In genomic region chr1:187474266-187474665, GRCh38 we compare ENCODE assay signal across 13 cellular contexts.
DNase-seq lines count a peak whose midpoint lies in the region; ATAC-seq and TF ChIP-seq lines count a peak whose summit lies in the region.
"Had no signal": no experiment of that assay in that cellular context is flagged by ENCODE, and none has a peak within 500 bp of the region (broad histone marks: within the 10 kb centered on the region; RNA-seq: fewer than 3 reads in every experiment).

No MANE protein-coding gene starts in this region.

- TF ChIP-seq POLR2A in thyroid gland (IDR thresholded peaks at IDR 0.05) (no peak), testis (IDR thresholded peaks at IDR 0.05) (no peak)

- peak; percentile 33 for DNase-seq in MCF 10A (ENCODE audit: unreplicated experiment)
- no peak for DNase-seq in mammary epithelial cell
- DNase-seq in RKO (ENCODE audit: low spot score), result peak; percentile 47
- peak; percentile 53 to 80 for DNase-seq in fibroblast of lung (ENCODE audit: low read depth in 2 of 2)
- no peak for DNase-seq in thyroid gland
- DNase-seq in testis, result no peak
- DNase-seq in CD14-positive monocyte (ENCODE audit: low spot score), result no peak
- DNase-seq: activated effector memory CD4-positive, alpha-beta T cell treated with Interleukin-2 at 50 U/mL for 16 hours; DMS53; effector CD8-positive, alpha-beta T cell; glutamatergic neuron; ovary had no signal

- CTCF ChIA-PET in MCF 10A (lab: Yijun Ruan, JAX) (interaction anchor here (0.9 kb wide), 1 partner anchor 29 kb away, joined by 3 read pairs; no protein-coding TSS in a partner anchor), mammary epithelial cell (lab: Charles Lee; ENCODE audit: low non-redundant PET) (no interaction called here)

- intact Hi-C loops in MCF 10A (cut with micrococcal nuclease), result loop anchor here (10.0 kb wide), 3 partner anchors 209 to 771 kb away; no protein-coding TSS in a partner anchor
- intact Hi-C loops in mammary epithelial cell (cut with micrococcal nuclease), result loop anchor here (5.0 kb wide), 1 partner anchor 207 kb away; no protein-coding TSS in a partner anchor
- intact Hi-C loops in thyroid gland (cut with DNase I), result no loop called here
- intact Hi-C loops in testis (cut with DNase I; ENCODE audit: low total_unique reads), result no loop called here
- intact Hi-C loops in CD14-positive monocyte (cut with micrococcal nuclease), result no loop called here

- no peak overlapping the region for H2AFZ ChIP-seq in mammary epithelial cell (ENCODE audit: low read depth, low read length)
- no peak overlapping the region for H2AFZ ChIP-seq in fibroblast of lung (ENCODE audit: low read length)

- H3K4me3 Mint-ChIP-seq in MCF 10A (ENCODE audit: unreplicated experiment) (no peak overlapping the region), CD14-positive monocyte (no peak overlapping the region)

- H3K9me3 ChIP-seq in mammary epithelial cell (replicated peaks; ENCODE audit: insufficient read depth, low read length), result no peaks in the 10 kb centered on the region
- no peaks in the 10 kb centered on the region for H3K9me3 ChIP-seq in fibroblast of lung (ENCODE audit: control insufficient read depth, insufficient read depth, low read depth, low read length)
- H3K9me3 ChIP-seq in thyroid gland, result no peaks in the 10 kb centered on the region
- H3K9me3 ChIP-seq in testis, result no peaks in the 10 kb centered on the region
- H3K9me3 ChIP-seq: ovary had no signal

- H3K27me3 ChIP-seq in mammary epithelial cell (ENCODE audit: insufficient read depth, low read length) (no peaks in the 10 kb centered on the region), fibroblast of lung (ENCODE audit: control insufficient read depth, insufficient read depth, low read length) (no peaks in the 10 kb centered on the region), thyroid gland (no peaks in the 10 kb centered on the region), testis (no peaks in the 10 kb centered on the region)
- H3K27me3 ChIP-seq: ovary had no signal

- H3K27ac ChIP-seq in mammary epithelial cell (ENCODE audit: insufficient read depth, low read depth, low read length), result no peak overlapping the region
- H3K27ac ChIP-seq in fibroblast of lung (ENCODE audit: insufficient read depth, low read length), result no peak overlapping the region
- H3K27ac ChIP-seq in thyroid gland, result no peak overlapping the region
- no peak overlapping the region for H3K27ac ChIP-seq in testis
- H3K27ac ChIP-seq: ovary had no signal

- BruUV-seq in MCF 10A (replicated peaks; lab: Mats Ljungman, UMichigan) (no TSS peak), mammary epithelial cell (replicated peaks; lab: Mats Ljungman, UMichigan) (no TSS peak)

- in situ Hi-C loops in mammary epithelial cell (cut with MboI; ENCODE audit: low sequenced_read_pairs in 2 of 2), result no loop called here

- no peaks in the 10 kb centered on the region for H3K27me3 Mint-ChIP-seq in MCF 10A (ENCODE audit: insufficient read depth, unreplicated experiment)
- H3K27me3 Mint-ChIP-seq in CD14-positive monocyte (ENCODE audit: low read depth in 3 of 3), result peaks cover 0 to 2% (median 0%) of the 10 kb centered on the region in 3 donors

- H3K36me3 ChIP-seq in mammary epithelial cell (ENCODE audit: insufficient read depth, low read length) (no peaks in the 10 kb centered on the region), fibroblast of lung (ENCODE audit: control insufficient read depth, insufficient read depth, low read length) (no peaks in the 10 kb centered on the region), thyroid gland (no peaks in the 10 kb centered on the region), testis (ENCODE audit: low read depth, missing control alignments) (no peaks in the 10 kb centered on the region)
- H3K36me3 ChIP-seq: ovary had no signal

- dilution Hi-C loops in mammary epithelial cell (cut with HindIII; ENCODE audit: low sequenced_read_pairs), result no loop called here

- no peak for TF ChIP-seq CTCF in MCF 10A (IDR thresholded peaks at IDR 0.05; ENCODE audit: unreplicated experiment)
- TF ChIP-seq CTCF in mammary epithelial cell (conservative IDR thresholded peaks at IDR 0.05 in 1 of 2, IDR thresholded peaks at IDR 0.05 in 1 of 2; ENCODE audit: extremely low read depth in 1 of 2, insufficient read depth in 1 of 2, low read depth in 1 of 2, low read length in 2 of 2), result no peak
- no peak for TF ChIP-seq CTCF in fibroblast of lung (conservative IDR thresholded peaks at IDR 0.05 in 1 of 2, IDR thresholded peaks at IDR 0.05 in 1 of 2; ENCODE audit: low read depth in 1 of 2, low read length in 2 of 2)
- TF ChIP-seq CTCF in thyroid gland (IDR thresholded peaks at IDR 0.05), result no peak
- TF ChIP-seq CTCF in testis (IDR thresholded peaks at IDR 0.05), result no peak
- TF ChIP-seq CTCF in CD14-positive monocyte (IDR thresholded peaks at IDR 0.05), result no peak

- H3K4me1 ChIP-seq in mammary epithelial cell (ENCODE audit: insufficient read depth, low read length) (no peaks in the 10 kb centered on the region), fibroblast of lung (ENCODE audit: control insufficient read depth, extremely low read depth, insufficient read depth, low read length) (no peaks in the 10 kb centered on the region), thyroid gland (no peaks in the 10 kb centered on the region), testis (no peaks in the 10 kb centered on the region)

- H3K4me1 Mint-ChIP-seq in MCF 10A (ENCODE audit: insufficient read depth, unreplicated experiment) (peaks cover 7% of the 10 kb centered on the region), CD14-positive monocyte (no peaks in the 10 kb centered on the region)

- H3K9ac ChIP-seq in mammary epithelial cell (ENCODE audit: insufficient read depth, low read length) (no peak overlapping the region), fibroblast of lung (ENCODE audit: insufficient read depth, low read length) (no peak overlapping the region)

- H4K20me1 ChIP-seq in mammary epithelial cell (ENCODE audit: insufficient read depth, low read length) (no peaks in the 10 kb centered on the region), fibroblast of lung (ENCODE audit: control insufficient read depth, extremely low read depth, insufficient read depth, low read length) (no peaks in the 10 kb centered on the region)

- H3K79me2 ChIP-seq in mammary epithelial cell (ENCODE audit: insufficient read depth, low read length) (no peaks in the 10 kb centered on the region), fibroblast of lung (ENCODE audit: control insufficient read depth, insufficient read depth, low read length) (no peaks in the 10 kb centered on the region)

- WGBS in mammary epithelial cell (ENCODE audit: low coverage, missing lambda C conversion rate), result 6% methylated on average over 3 of the region's 3 CpGs
- 58 to 66% methylated on average over 3 of the region's 3 CpGs for WGBS in thyroid gland, 2 donors
- WGBS in testis, 2 donors, result 54 to 61% methylated on average over 3 of the region's 3 CpGs

- POLR2A ChIA-PET in MCF 10A (lab: Yijun Ruan, JAX), result no interaction called here

- no peak overlapping the region for H3K4me2 ChIP-seq in mammary epithelial cell (ENCODE audit: insufficient read depth, low read depth, low read length)
- H3K4me2 ChIP-seq in fibroblast of lung (ENCODE audit: extremely low read depth, insufficient read depth, low read length), result no peak overlapping the region

- H3K27ac Mint-ChIP-seq in MCF 10A (ENCODE audit: low read depth, unreplicated experiment) (no peak overlapping the region), CD14-positive monocyte (peak overlapping the region in 1 of 7 donors; percentile 7)

- ATAC-seq in HG02798 (IDR thresholded peaks at IDR 0.05; ENCODE audit: poor library complexity, unreplicated experiment), result no peak

- no peaks in the 10 kb centered on the region for H3K36me3 Mint-ChIP-seq in MCF 10A (ENCODE audit: insufficient read depth, unreplicated experiment)
- H3K36me3 Mint-ChIP-seq in CD14-positive monocyte, result no peaks in the 10 kb centered on the region

- H3K4me3 ChIP-seq in mammary epithelial cell (replicated peaks in 1 of 3; ENCODE audit: insufficient read depth in 1 of 3, low read depth in 2 of 3, low read length in 3 of 3), result no peak overlapping the region
- no peak overlapping the region for H3K4me3 ChIP-seq in fibroblast of lung (replicated peaks in 1 of 4; ENCODE audit: control extremely low read depth in 1 of 4, insufficient read depth in 1 of 4, low read depth in 3 of 4, low read length in 4 of 4)
- no peak overlapping the region for H3K4me3 ChIP-seq in thyroid gland (replicated peaks in 1 of 3)
- H3K4me3 ChIP-seq in testis, result no peak overlapping the region
- H3K4me3 ChIP-seq: ovary had no signal

- H3K9me3 Mint-ChIP-seq in MCF 10A (ENCODE audit: unreplicated experiment) (no peaks in the 10 kb centered on the region), CD14-positive monocyte (peaks cover 0 to 12% (median 3%) of the 10 kb centered on the region in 7 donors)

Comparison
In these comparisons a context has a peak if more than half of its experiments do, and no peak if none do; other contexts are left out.
1. DNase-seq: peak in MCF 10A (single experiment), RKO (single experiment) and fibroblast of lung (2 of 2); none in mammary epithelial cell (single experiment), thyroid gland (0 of 2), testis (single experiment) and CD14-positive monocyte (single experiment).
2. intact Hi-C loops: an anchor here in MCF 10A (10.0 kb wide) and mammary epithelial cell (5.0 kb wide); none called in thyroid gland, testis and CD14-positive monocyte.